In genomic region chr17:51142597-51142996, GRCh38 we compare ENCODE assay signal across 30 cellular contexts.
"Had no signal": no experiment of that assay in that cellular context is flagged by ENCODE, and none has a peak within 500 bp of the region (broad histone marks: within the 10 kb centered on the region; RNA-seq: fewer than 3 reads in every experiment).

No MANE protein-coding gene starts in this region.

- H3K4me1 Mint-ChIP-seq: activated B cell treated with CpG ODN at 0.5 μM for 24 hours; central memory CD8-positive, alpha-beta T cell had no signal

- H3K27me3 ChIP-seq: brain microvascular endothelial cell, dorsolateral prefrontal cortex had no signal

- H3K36me3 Mint-ChIP-seq: activated naive CD8-positive, alpha-beta T cell had no signal

- H3K27ac ChIP-seq: brain microvascular endothelial cell, coronary artery, dorsolateral prefrontal cortex, WERI-Rb-1 had no signal

- H3K4me3 Mint-ChIP-seq: activated B cell treated with CpG ODN at 0.5 μM for 24 hours; activated CD8-positive, alpha-beta T cell treated with anti-CD3 and anti-CD28 coated beads for 36 hours; activated naive CD8-positive, alpha-beta T cell; activated T-helper 1 cell treated with anti-CD3 and anti-CD28 coated beads, Interleukin-12 subunit alpha, Interleukin-12 subunit beta, Interleukin-2, Interleukin-4 antibody, amounts not matched to agents 30 ng/mL and 10 ng/mL and 1 ng/mL, durations not matched to agents 14 hours and 24 hours and 36 hours; central memory CD8-positive, alpha-beta T cell; dendritic cell treated with granulocyte-macrophage colony-stimulating factor and Interleukin-4, amounts not matched to agents 40 ng/mL and 50 ng/mL, for 4 days; endodermal cell; T-helper 17 cell; T-helper 2 cell treated with Interferon-gamma antibody and Interleukin-4, amounts not matched to agents 5 μg/mL and 100 μg/mL, for 36 hours had no signal

- H3K36me3 ChIP-seq: brain microvascular endothelial cell, WERI-Rb-1 had no signal

- H3K27ac Mint-ChIP-seq: activated B cell treated with CpG ODN at 0.5 μM for 24 hours; activated CD8-positive, alpha-beta T cell treated with anti-CD3 and anti-CD28 coated beads for 36 hours; activated naive CD8-positive, alpha-beta T cell; activated T-helper 1 cell treated with anti-CD3 and anti-CD28 coated beads, Interleukin-12 subunit alpha, Interleukin-12 subunit beta, Interleukin-2, Interleukin-4 antibody, amounts not matched to agents 30 ng/mL and 10 ng/mL and 1 ng/mL, durations not matched to agents 14 hours and 24 hours and 36 hours; dendritic cell treated with granulocyte-macrophage colony-stimulating factor and Interleukin-4, amounts not matched to agents 40 ng/mL and 50 ng/mL, for 4 days; endodermal cell; T-helper 17 cell; T-helper 2 cell treated with Interferon-gamma antibody and Interleukin-4, amounts not matched to agents 5 μg/mL and 100 μg/mL, for 36 hours had no signal

- H3K9me3 Mint-ChIP-seq: activated B cell treated with CpG ODN at 0.5 μM for 24 hours; activated CD8-positive, alpha-beta T cell treated with anti-CD3 and anti-CD28 coated beads for 36 hours; activated T-helper 1 cell treated with anti-CD3 and anti-CD28 coated beads, Interleukin-12 subunit alpha, Interleukin-12 subunit beta, Interleukin-2, Interleukin-4 antibody, amounts not matched to agents 30 ng/mL and 10 ng/mL and 1 ng/mL, durations not matched to agents 14 hours and 24 hours and 36 hours; central memory CD8-positive, alpha-beta T cell; dendritic cell treated with granulocyte-macrophage colony-stimulating factor and Interleukin-4, amounts not matched to agents 40 ng/mL and 50 ng/mL, for 4 days; endodermal cell; T-helper 2 cell treated with Interferon-gamma antibody and Interleukin-4, amounts not matched to agents 5 μg/mL and 100 μg/mL, for 36 hours had no signal

- H3K4me3 ChIP-seq: coronary artery, dorsolateral prefrontal cortex had no signal

- H3K27me3 Mint-ChIP-seq: activated B cell treated with CpG ODN at 0.5 μM for 24 hours; activated CD8-positive, alpha-beta T cell treated with anti-CD3 and anti-CD28 coated beads for 36 hours; activated naive CD8-positive, alpha-beta T cell; central memory CD8-positive, alpha-beta T cell; dendritic cell treated with granulocyte-macrophage colony-stimulating factor and Interleukin-4, amounts not matched to agents 40 ng/mL and 50 ng/mL, for 4 days; T-helper 17 cell had no signal

- DNase-seq: activated B cell treated with CpG ODN at 0.5 μM for 24 hours; activated CD4-positive, alpha-beta T cell treated with anti-CD3 and anti-CD28 coated beads for 48 hours; activated CD4-positive, alpha-beta T cell treated with anti-CD3 and anti-CD28 coated beads, Interleukin-2, amount 50 U/mL, for 1 hour; activated CD4-positive, alpha-beta T cell treated with anti-CD3 and anti-CD28 coated beads, Interleukin-2, amount 50 U/mL, for 48 hours; activated CD8-positive, alpha-beta memory T cell treated with anti-CD3 and anti-CD28 coated beads for 24 hours; activated CD8-positive, alpha-beta T cell treated with anti-CD3 and anti-CD28 coated beads for 36 hours; activated gamma-delta T cell treated with Interleukin-2 at 50 U/mL for 16 hours; activated naive CD4-positive, alpha-beta T cell treated with anti-CD3 and anti-CD28 coated beads, Interleukin-2, amount 50 U/mL, for 16 hours; activated naive CD4-positive, alpha-beta T cell treated with Interleukin-2 at 50 U/mL for 16 hours; activated T-cell treated with anti-CD3 and anti-CD28 coated beads, Interleukin-2, amount 50 U/mL, for 1 hour; activated T-cell treated with anti-CD3 and anti-CD28 coated beads, Interleukin-2, amount 50 U/mL, for 48 hours; amniotic stem cell; anterior cingulate cortex; brain microvascular endothelial cell; dorsolateral prefrontal cortex; effector memory CD4-positive, alpha-beta T cell; endodermal cell; foreskin fibroblast; head of caudate nucleus; T-helper 17 cell; T1000; WERI-Rb-1 had no signal

- ATAC-seq: activated CD4-positive, CD25-positive, alpha-beta regulatory T cell treated with anti-CD3 and anti-CD28 coated beads, Interleukin-2, amount 50 U/mL, for 24 hours; activated CD8-positive, alpha-beta T cell treated with anti-CD3 and anti-CD28 coated beads for 36 hours; esophagus mucosa; T-helper 17 cell had no signal
